ENCODE assay signal across 13 cellular contexts in the genomic region with DNA sequence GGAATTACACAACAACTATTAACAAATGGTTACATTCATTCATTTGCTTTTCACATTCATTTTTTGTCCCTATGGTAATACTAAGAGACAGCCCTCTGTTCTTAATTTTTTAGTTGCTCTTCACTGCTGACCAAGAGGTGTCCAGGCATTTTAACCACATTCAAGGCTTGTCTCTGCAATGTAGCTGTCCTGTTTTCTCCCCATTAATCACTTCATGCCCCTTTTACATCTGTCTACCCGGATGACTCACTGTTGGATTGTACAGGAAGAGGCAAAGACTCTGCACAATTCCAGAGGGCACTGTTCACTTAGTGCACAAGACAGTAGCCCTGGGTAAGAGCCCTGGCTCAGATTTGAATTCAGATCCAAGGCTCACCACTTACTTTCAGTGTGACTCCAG.
A peak's percentile ranks its signal among the peaks of the same experiment; 100 is the strongest.
DNase-seq lines count a peak whose midpoint lies in the region; ATAC-seq and TF ChIP-seq lines count a peak whose summit lies in the region.
"Had no signal": no experiment of that assay in that cellular context is flagged by ENCODE, and none has a peak within 500 bp of the region (broad histone marks: within the 10 kb centered on the region; RNA-seq: fewer than 3 reads in every experiment).

No MANE protein-coding gene starts in this region.

- WGBS in smooth muscle cell (ENCODE audit: low lambda C conversion rate): 3% methylated on average over 1 of the region's 1 CpG

- no peak overlapping the region for H3K9ac ChIP-seq in smooth muscle cell (ENCODE audit: low read depth)
- H3K9ac ChIP-seq: KMS-11 had no signal

- H4K20me1 ChIP-seq in smooth muscle cell (ENCODE audit: low read depth): no peaks in the 10 kb centered on the region

- H3K4me1 ChIP-seq in smooth muscle cell (ENCODE audit: low read depth): peaks cover 17% of the 10 kb centered on the region

- H3K4me3 ChIP-seq in fibroblast of pulmonary artery (replicated peaks; ENCODE audit: low read depth, low read length) (no peak overlapping the region), smooth muscle cell (no peak overlapping the region)

- H3K9me3 ChIP-seq in smooth muscle cell (replicated peaks; ENCODE audit: low read depth): no peaks in the 10 kb centered on the region
- H3K9me3 ChIP-seq: neutrophil had no signal

- H3K27me3 ChIP-seq in smooth muscle cell (ENCODE audit: low read depth): no peaks in the 10 kb centered on the region
- H3K27me3 ChIP-seq: neutrophil had no signal

- peak; percentile 4 for DNase-seq in NCI-H82 (lab: John Stamatoyannopoulos, UW)
- no peak for DNase-seq in NCI-H82 treated with DMSO at 0.1 percent for 48 hours (lab: John Stamatoyannopoulos, UW; ENCODE audit: unreplicated experiment)
- peak; percentile 6 for DNase-seq in SK-MEL-5 (ENCODE audit: low read depth, low spot score)
- peak; percentile 42 for DNase-seq in fibroblast of pulmonary artery (ENCODE audit: low read depth)
- no peak for DNase-seq in smooth muscle cell (lab: John Stamatoyannopoulos, UW; ENCODE audit: unreplicated experiment)
- no peak for DNase-seq in NCI-H2227 treated with DMSO at 0.1 percent for 48 hours (lab: John Stamatoyannopoulos, UW)
- DNase-seq in NCI-H774 (lab: John Stamatoyannopoulos, UW): no peak
- DNase-seq: kidney; stimulated activated CD4-positive, alpha-beta T cell treated with anti-CD3 and anti-CD28 coated beads, Interleukin-2, amount 100 ng/mL, for 48 hours had no signal

- no peaks in the 10 kb centered on the region for H3K79me2 ChIP-seq in smooth muscle cell (ENCODE audit: low read depth)

- in situ Hi-C loops in SK-MEL-5 (cut with HindIII; ENCODE audit: low pct_unique_long_range_greater_than_20kb, low sequenced_read_pairs): no loop called here

- ATAC-seq in GM21447 (IDR thresholded peaks at IDR 0.05; ENCODE audit: unreplicated experiment): no peak
- ATAC-seq: activated naive CD4-positive, alpha-beta T cell treated with anti-CD3 and anti-CD28 coated beads, Interleukin-2, amount 50 U/mL, for 72 hours had no signal

- no peak overlapping the region for H2AFZ ChIP-seq in smooth muscle cell (ENCODE audit: low read depth)

- H3K4me2 ChIP-seq in smooth muscle cell: peak overlapping the region; percentile 62
- H3K4me2 ChIP-seq: KMS-11 had no signal

- no peaks in the 10 kb centered on the region for H3K36me3 ChIP-seq in smooth muscle cell (ENCODE audit: low read depth)
- H3K36me3 ChIP-seq: neutrophil had no signal

- H3F3A ChIP-seq in smooth muscle cell (ENCODE audit: low read depth): peaks cover 8% of the 10 kb centered on the region

- peak overlapping the region; percentile 34 for H3K27ac ChIP-seq in smooth muscle cell (ENCODE audit: low read depth)
- H3K27ac ChIP-seq: KMS-11, neutrophil had no signal

- TF ChIP-seq CTCF in fibroblast of pulmonary artery (IDR thresholded peaks at IDR 0.05; ENCODE audit: low read length, missing control alignments) (peak; percentile 8), smooth muscle cell (IDR thresholded peaks at IDR 0.05; ENCODE audit: borderline replicate concordance, insufficient read depth, poor library complexity, severe bottlenecking) (no peak)

Comparison
In these comparisons a context has a peak if more than half of its experiments do, and no peak if none do; other contexts are left out.
1. DNase-seq: peak in NCI-H82 (single experiment), SK-MEL-5 (single experiment) and fibroblast of pulmonary artery (single experiment); none in NCI-H82 treated with DMSO at 0.1 percent for 48 hours (single experiment), smooth muscle cell (single experiment), NCI-H2227 treated with DMSO at 0.1 percent for 48 hours (single experiment) and NCI-H774 (single experiment).